ENCODE assay signal across 15 cellular contexts in genomic region chr1:198118136-198118535, GRCh38. TPM values are rescaled to one million over a fixed set of nuclear protein-coding genes. Genes with fewer than 3 reads are reported as not detected.
DNase-seq lines count a peak whose midpoint lies in the region; ATAC-seq, FAIRE-seq and TF ChIP-seq lines count a peak whose summit lies in the region.
"Had no signal": no experiment of that assay in that cellular context is flagged by ENCODE, and none has a peak within 500 bp of the region (broad histone marks: within the 10 kb centered on the region; RNA-seq: fewer than 3 reads in every experiment).

No MANE protein-coding gene starts in this region.

- no peak overlapping the region for H3K23ac ChIP-seq in mesenchymal stem cell (ENCODE audit: low read length in 2 of 2)

- no peak overlapping the region for H2BK12ac ChIP-seq in mesenchymal stem cell (ENCODE audit: low read length in 2 of 2)

- no peaks in the 10 kb centered on the region for H3K79me1 ChIP-seq in mesenchymal stem cell (replicated peaks; ENCODE audit: low read length, poor library complexity, severe bottlenecking)

- DNase-seq in A549 (ENCODE audit: low read depth in 1 of 2, low spot score in 1 of 2) (peak in 1 of 2 experiments; percentile 29), LNCaP clone FGC (ENCODE audit: low read depth) (peak; percentile 17), fibroblast of gingiva (ENCODE audit: low read depth) (peak; percentile 98), mesenchymal stem cell (peak; percentile 59), NCI-H187 (lab: John Stamatoyannopoulos, UW) (no peak), NOMO-1 treated with dmso at 0.1 percent for 144 hours (lab: John Stamatoyannopoulos, UW; ENCODE audit: unreplicated experiment) (no peak)
- DNase-seq in activated naive CD4-positive, alpha-beta T cell (lab: John Stamatoyannopoulos, UW) = no peak
- DNase-seq: activated T-cell treated with anti-CD3 and anti-CD28 coated beads for 4 hours, NCI-H1694, right lobe of liver, T-cell had no signal

- H2BK15ac ChIP-seq in mesenchymal stem cell (ENCODE audit: low read depth, poor library complexity, severe bottlenecking) = no peak overlapping the region

- peak overlapping the region; percentile 63 for H3K9ac ChIP-seq in mesenchymal stem cell (ENCODE audit: low read length)

- H3K4me3 ChIP-seq in A549 (no peak overlapping the region), LNCaP clone FGC (ENCODE audit: low read depth, low read length) (no peak overlapping the region), mesenchymal stem cell (ENCODE audit: insufficient read depth in 1 of 2, low read depth in 1 of 2, low read length in 2 of 2) (peak overlapping the region in 1 of 2 experiments; percentile 12)
- H3K4me3 ChIP-seq: right lobe of liver had no signal

- H4K91ac ChIP-seq in mesenchymal stem cell (ENCODE audit: low read length) = no peak overlapping the region

- H3K27ac ChIP-seq in A549 (peak overlapping the region in 1 of 2 experiments; percentile 54; a peak in 3 of 6 replicates), mesenchymal stem cell (ENCODE audit: low read length, poor library complexity, severe bottlenecking) (no peak overlapping the region)
- H3K27ac ChIP-seq: C4-2B, right lobe of liver had no signal

- no peak overlapping the region for H3K18ac ChIP-seq in mesenchymal stem cell (ENCODE audit: low read depth in 1 of 2, low read length in 2 of 2)

- 35% methylated on average over 2 of the region's 2 CpGs for WGBS in A549 (ENCODE audit: missing lambda C conversion rate)
- 64% methylated on average over 2 of the region's 2 CpGs for WGBS in mesenchymal stem cell

- H2AFZ ChIP-seq in mesenchymal stem cell (ENCODE audit: low read depth, low read length) = no peak overlapping the region

- H3K4ac ChIP-seq in mesenchymal stem cell (ENCODE audit: low read depth in 1 of 2, low read length in 2 of 2) = no peak overlapping the region

- FAIRE-seq in A549 (lab: Jason Lieb, UNC) = no peak
- FAIRE-seq: islet of Langerhans had no signal

- no peak overlapping the region for H3K14ac ChIP-seq in mesenchymal stem cell (ENCODE audit: low read length in 2 of 2)

- H3K27me3 ChIP-seq in mesenchymal stem cell (ENCODE audit: control insufficient read depth in 1 of 2, insufficient read depth in 1 of 2, low read length in 2 of 2) = no peaks in the 10 kb centered on the region
- H3K27me3 ChIP-seq: right lobe of liver had no signal

- no peaks in the 10 kb centered on the region for H3K9me3 ChIP-seq in A549
- H3K9me3 ChIP-seq in mesenchymal stem cell (ENCODE audit: control insufficient read depth, low read length) = no peaks in the 10 kb centered on the region
- H3K9me3 ChIP-seq: right lobe of liver had no signal

- POLR2A ChIA-PET in A549 (lab: Yijun Ruan, JAX) = no interaction called here

- H2AK5ac ChIP-seq in mesenchymal stem cell (ENCODE audit: low read length, severe bottlenecking) = no peak overlapping the region

- no peak overlapping the region for H2BK5ac ChIP-seq in mesenchymal stem cell (ENCODE audit: low read depth, low read length, poor library complexity, severe bottlenecking)

- H3K4me2 ChIP-seq in A549 (peak overlapping the region; percentile 18; the same call in 1 of the 3 replicates), mesenchymal stem cell (ENCODE audit: low read length, poor library complexity, severe bottlenecking) (no peak overlapping the region)

- H2BK120ac ChIP-seq in mesenchymal stem cell (ENCODE audit: low read depth, low read length) = no peak overlapping the region

- TF ChIP-seq EP300 in A549 (IDR thresholded peaks at IDR 0.05) = no peak

- ATAC-seq in A549 (0 out of 6 replicates have a peak, but pooled peaks of 1 of the 2 experiments have one; percentile 7), GM19467 (IDR thresholded peaks at IDR 0.05; ENCODE audit: unreplicated experiment) (no peak)
- ATAC-seq: stimulated activated effector memory CD8-positive, alpha-beta T cell treated with anti-CD3 and anti-CD28 coated beads, Interleukin-12 subunit alpha, Interleukin-12 subunit beta, amount 100 ng/mL, for 72 hours; T-cell had no signal

- H3K36me3 ChIP-seq in mesenchymal stem cell (ENCODE audit: control insufficient read depth in 1 of 2, insufficient read depth in 2 of 2, low read depth in 1 of 2, low read length in 2 of 2) = no peaks in the 10 kb centered on the region
- H3K36me3 ChIP-seq: right lobe of liver had no signal

- no peak overlapping the region for H4K8ac ChIP-seq in mesenchymal stem cell (ENCODE audit: low read length)

- CTCF ChIA-PET in A549 (lab: Yijun Ruan, JAX) = interaction anchor here (1.2 kb wide), 1 partner anchor 349 kb away, joined by 3 read pairs; no protein-coding TSS in a partner anchor

- no peak for TF ChIP-seq RAD21 in A549 (conservative IDR thresholded peaks at IDR 0.05 in 1 of 2, IDR thresholded peaks at IDR 0.05 in 1 of 2)

- peaks cover 39% of the 10 kb centered on the region for H3K4me1 ChIP-seq in A549
- peaks cover 5% of the 10 kb centered on the region for H3K4me1 ChIP-seq in mesenchymal stem cell (ENCODE audit: control insufficient read depth, insufficient read depth, low read depth, low read length)
- H3K4me1 ChIP-seq: right lobe of liver had no signal

- TF ChIP-seq POLR2A in A549 (IDR thresholded peaks at IDR 0.05; ENCODE audit: low read length) = no peak

- TF ChIP-seq CTCF in A549 (IDR thresholded peaks at IDR 0.05) (no peak), LNCaP clone FGC (IDR thresholded peaks at IDR 0.05; ENCODE audit: control insufficient read depth, extremely low read depth, insufficient read depth) (no peak)

TF ChIP-seq in A549, 52 proteins besides CTCF, POLR2A, EP300 and RAD21:
- TF ChIP-seq HEYL (CRISPR knock-in tag; IDR thresholded peaks at IDR 0.05) (no peak), CHD4 (IDR thresholded peaks at IDR 0.05; ENCODE audit: borderline replicate concordance) (no peak), ESRRA (IDR thresholded peaks at IDR 0.05; ENCODE audit: borderline replicate concordance, low read length) (no peak), EHMT2 (IDR thresholded peaks at IDR 0.05; ENCODE audit: low read depth) (no peak), GATA3 (IDR thresholded peaks at IDR 0.05; ENCODE audit: borderline replicate concordance) (no peak), E2F6 (IDR thresholded peaks at IDR 0.05; ENCODE audit: borderline replicate concordance, low read depth) (no peak), NR3C1 (IDR thresholded peaks at IDR 0.05) (no peak), ZC3H11A (IDR thresholded peaks at IDR 0.05) (no peak), JUN (IDR thresholded peaks at IDR 0.05) (no peak), HOXB5 (CRISPR knock-in tag; IDR thresholded peaks at IDR 0.05) (no peak), HDAC2 (IDR thresholded peaks at IDR 0.05) (no peak), MAX (IDR thresholded peaks at IDR 0.05) (no peak), ZNF302 (CRISPR knock-in tag; IDR thresholded peaks at IDR 0.05) (no peak), FOXS1 (CRISPR knock-in tag; IDR thresholded peaks at IDR 0.05) (no peak), EHF (CRISPR knock-in tag; IDR thresholded peaks at IDR 0.05) (no peak), SMC3 (IDR thresholded peaks at IDR 0.05) (no peak)

RNA-seq across cellular contexts. Expression of gene NEK7, which starts 38.7 kb away (rescaled TPM):
- polyA plus RNA-seq in A549 (2011; rRNA removed) (62.9 and 66.9 TPM in 2 replicates), A549 (2017; fragmentation: RNase III; extraction: RNeasy Plus Mini Kit Qiagen cat#74134 plus additional on column Dnase treatment) (13.1 to 16.0 TPM (median 15.9 TPM) in 3 replicates)
- 10.6 and 12.6 TPM in 2 replicates for polyA plus RNA-seq in A549 (2012; cell fraction: cytosol; rRNA removed)
- polyA plus RNA-seq in A549 (2012; cell fraction: nucleus; rRNA removed) = 5.6 and 6.7 TPM in 2 replicates
- polyA minus RNA-seq in A549 (2011; rRNA and poly(A)+ RNA removed) = 28.0 and 34.1 TPM in 2 replicates
- polyA plus RNA-seq in mesenchymal stem cell (2013, experiment 1 of 2) = 22.7 TPM
- polyA plus RNA-seq in mesenchymal stem cell (2013, experiment 2 of 2) = 25.2 TPM

Comparison
In these comparisons a context has a peak if more than half of its experiments do, and no peak if none do; other contexts are left out.
1. DNase-seq: peak in LNCaP clone FGC (single experiment), fibroblast of gingiva (single experiment) and mesenchymal stem cell (single experiment); none in NCI-H187 (0 of 2), activated naive CD4-positive, alpha-beta T cell (0 of 4) and NOMO-1 treated with dmso at 0.1 percent for 144 hours (single experiment).